8 cellular contexts compared by ENCODE assay signal in genomic region chr10:42638821-42639270, GRCh38. TPM values are rescaled to one million over a fixed set of nuclear protein-coding genes. Genes with fewer than 3 reads are reported as not detected.
DNase-seq lines count a peak whose midpoint lies in the region; ATAC-seq and TF ChIP-seq lines count a peak whose summit lies in the region.

No MANE protein-coding gene starts in this region.

- DNase-seq in activated T-cell treated with anti-CD3 and anti-CD28 coated beads, Interleukin-2, amount 50 U/mL, for 24 hours = no peak
- no peak for DNase-seq in activated T-cell treated with anti-CD3 and anti-CD28 coated beads, Interleukin-2, amount 50 U/mL, for 48 hours
- DNase-seq in adipocyte (ENCODE audit: low read depth) (no peak), right lobe of liver (no peak), AG08396 (ENCODE audit: low spot score) (no peak)

- no peak for TF ChIP-seq POLR2A in right lobe of liver (IDR thresholded peaks at IDR 0.05)

- no peaks in the 10 kb centered on the region for H3K36me3 ChIP-seq in adipocyte (ENCODE audit: control insufficient read depth, insufficient read depth, low read length, severe bottlenecking)
- H3K36me3 ChIP-seq in right lobe of liver = no peaks in the 10 kb centered on the region
- no peaks in the 10 kb centered on the region for H3K36me3 ChIP-seq in thymus (ENCODE audit: control insufficient read depth, insufficient read depth)

- no peak for TF ChIP-seq CTCF in right lobe of liver (IDR thresholded peaks at IDR 0.05)

- H3K36me3 Mint-ChIP-seq in activated T-cell treated with anti-CD3 and anti-CD28 coated beads, Interleukin-2, amount 50 U/mL, for 24 hours (ENCODE audit: low read depth) = peaks cover 38% of the 10 kb centered on the region

- peak overlapping the region; percentile 91 for H3K9ac ChIP-seq in adipocyte (ENCODE audit: low read length)

- H3K4me3 ChIP-seq in adipocyte (ENCODE audit: low read length) = peak overlapping the region; percentile 99
- H3K4me3 ChIP-seq in right lobe of liver = peak overlapping the region; percentile 66 to 82 (median 75)
- peak overlapping the region; percentile 51 for H3K4me3 ChIP-seq in thymus (ENCODE audit: low read length)

- H3K9me3 ChIP-seq in adipocyte (ENCODE audit: control insufficient read depth, low read length) (no peaks in the 10 kb centered on the region), right lobe of liver (no peaks in the 10 kb centered on the region), thymus (ENCODE audit: control insufficient read depth) (no peaks in the 10 kb centered on the region)

- H3K4me3 Mint-ChIP-seq in activated T-cell treated with anti-CD3 and anti-CD28 coated beads, Interleukin-2, amount 50 U/mL, for 24 hours = peak overlapping the region; percentile 92

- H3K27me3 Mint-ChIP-seq in activated T-cell treated with anti-CD3 and anti-CD28 coated beads, Interleukin-2, amount 50 U/mL, for 24 hours = no peaks in the 10 kb centered on the region

- peaks cover 32% of the 10 kb centered on the region for H3K4me1 Mint-ChIP-seq in activated T-cell treated with anti-CD3 and anti-CD28 coated beads, Interleukin-2, amount 50 U/mL, for 24 hours (ENCODE audit: low read depth)

- ATAC-seq in right lobe of liver = no peak
- ATAC-seq in GM21528 (IDR thresholded peaks at IDR 0.05; ENCODE audit: low FRiP score, unreplicated experiment) = no peak
- no peak for ATAC-seq in GM19452 (IDR thresholded peaks at IDR 0.05; ENCODE audit: unreplicated experiment)

- intact Hi-C loops in right lobe of liver (cut with DNase I) = no loop called here

- H3K4me1 ChIP-seq in adipocyte (ENCODE audit: control insufficient read depth, insufficient read depth, low read length) (peaks cover 4% of the 10 kb centered on the region), right lobe of liver (peaks cover 0 to 13% (median 3%) of the 10 kb centered on the region in 4 donors), thymus (ENCODE audit: control insufficient read depth, insufficient read depth, low read length) (peaks cover 2% of the 10 kb centered on the region)

- H3K9me3 Mint-ChIP-seq in activated T-cell treated with anti-CD3 and anti-CD28 coated beads, Interleukin-2, amount 50 U/mL, for 24 hours = no peaks in the 10 kb centered on the region

- H3K27ac Mint-ChIP-seq in activated T-cell treated with anti-CD3 and anti-CD28 coated beads, Interleukin-2, amount 50 U/mL, for 24 hours = peak overlapping the region; percentile 98

- WGBS in right lobe of liver (ENCODE audit: insufficient coverage, low coverage, low lambda C conversion rate, missing lambda C conversion rate) = 1% methylated on average over 6 of the region's 6 CpGs
- 0% methylated on average over 6 of the region's 6 CpGs for WGBS in thymus

- H3K27me3 ChIP-seq in adipocyte (replicated peaks; ENCODE audit: control insufficient read depth, insufficient read depth, low read length) (no peaks in the 10 kb centered on the region), right lobe of liver (no peaks in the 10 kb centered on the region), thymus (ENCODE audit: control insufficient read depth, insufficient read depth) (no peaks in the 10 kb centered on the region)

- peak overlapping the region; percentile 89 to 98 (median 97) for H3K27ac ChIP-seq in right lobe of liver
- peak overlapping the region; percentile 85 for H3K27ac ChIP-seq in thymus (ENCODE audit: low read depth)

RNA-seq across cellular contexts. Expression of gene ZNF33B, which starts 0.5 kb away (rescaled TPM):
- 10 to 100 TPM in 3 of 6 experiments, 1 to 10 TPM in 3; 6.1 to 22.1 (median 13.2) TPM for total RNA-seq in right lobe of liver
- polyA plus RNA-seq in thymus = 16.4 TPM
